ENCODE assay signal across 13 cellular contexts in the genomic region with DNA sequence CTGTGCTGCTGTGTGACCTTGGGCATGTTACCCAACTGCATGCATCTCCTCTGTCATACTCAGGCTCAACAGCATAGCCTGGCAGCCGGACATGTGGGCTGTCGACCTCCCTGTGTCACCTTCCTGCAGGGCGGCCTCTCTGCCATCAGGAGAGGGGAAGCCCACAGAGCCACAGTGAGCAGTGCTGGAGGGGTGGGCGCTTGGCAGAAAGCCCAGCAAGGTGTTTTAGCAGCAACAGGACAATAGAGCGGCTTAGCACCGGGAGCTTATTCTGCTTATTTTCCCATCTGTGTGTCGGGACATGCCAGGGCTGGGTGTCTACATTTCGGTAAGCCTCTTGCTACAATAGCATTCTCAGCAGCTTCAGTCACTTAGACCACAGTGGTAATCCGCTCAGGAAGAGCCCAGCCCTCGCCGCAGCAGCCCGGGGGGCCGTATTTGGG. TPM values are rescaled to one million over a fixed set of nuclear protein-coding genes. Genes with fewer than 3 reads are reported as not detected.
DNase-seq lines count a peak whose midpoint lies in the region; ATAC-seq, FAIRE-seq and TF ChIP-seq lines count a peak whose summit lies in the region.
"Had no signal": no experiment of that assay in that cellular context is flagged by ENCODE, and none has a peak within 500 bp of the region (broad histone marks: within the 10 kb centered on the region; RNA-seq: fewer than 3 reads in every experiment).

No MANE protein-coding gene starts in this region.

- H3K4me3 Mint-ChIP-seq in MCF 10A (ENCODE audit: unreplicated experiment) = no peak overlapping the region
- H3K4me3 Mint-ChIP-seq: T-helper 2 cell treated with Interferon-gamma antibody and Interleukin-4, amounts not matched to agents 5 μg/mL and 100 μg/mL, for 36 hours had no signal

- H3K9me3 ChIP-seq in breast epithelium = no peaks in the 10 kb centered on the region
- H3K9me3 ChIP-seq in BE2C = no peaks in the 10 kb centered on the region
- H3K9me3 ChIP-seq: upper lobe of right lung had no signal

- H3K4me3 ChIP-seq in breast epithelium (no peak overlapping the region), BE2C (ENCODE audit: low read depth, low read length) (no peak overlapping the region)
- H3K4me3 ChIP-seq: upper lobe of right lung had no signal

- TF ChIP-seq POLR2A in breast epithelium (IDR thresholded peaks at IDR 0.05) = no peak

- no peak for ATAC-seq in GM19023 (IDR thresholded peaks at IDR 0.05; ENCODE audit: unreplicated experiment)
- ATAC-seq: left ventricle myocardium superior, upper lobe of right lung had no signal

- no peaks in the 10 kb centered on the region for H3K9me3 Mint-ChIP-seq in MCF 10A (ENCODE audit: unreplicated experiment)
- H3K9me3 Mint-ChIP-seq: T-helper 2 cell treated with Interferon-gamma antibody and Interleukin-4, amounts not matched to agents 5 μg/mL and 100 μg/mL, for 36 hours had no signal

- BruUV-seq in MCF 10A (replicated peaks; lab: Mats Ljungman, UMichigan) = no TSS peak

- H3K27ac ChIP-seq in breast epithelium = no peak overlapping the region
- H3K27ac ChIP-seq: upper lobe of right lung had no signal

- H3K36me3 ChIP-seq in breast epithelium (no peaks in the 10 kb centered on the region), BE2C (no peaks in the 10 kb centered on the region)
- H3K36me3 ChIP-seq: upper lobe of right lung had no signal

- DNase-seq in MCF 10A (ENCODE audit: unreplicated experiment) (peak; percentile 61), breast epithelium (ENCODE audit: low spot score in 2 of 2) (no peak), RPMI8226 (peak; percentile 56), dedifferentiated amniotic fluid mesenchymal stem cell (ENCODE audit: extremely low spot score) (peak; percentile 23), HTR-8/SVneo (ENCODE audit: insufficient read length, low spot score) (no peak), NCI-H526 (lab: John Stamatoyannopoulos, UW) (no peak), BE2C (no peak)
- DNase-seq: cortex of kidney, left ventricle myocardium superior, upper lobe of right lung had no signal

- CTCF ChIA-PET in MCF 10A (lab: Yijun Ruan, JAX) = interaction anchor here (0.5 to 37.5 kb wide), 15 partner anchors 16 to 631 kb away, joined by 3 to 1608 read pairs (median 4); a partner anchor contains a TSS

- H3K4me1 ChIP-seq in breast epithelium (peaks cover 3% of the 10 kb centered on the region in 2 donors), BE2C (peaks cover 4% of the 10 kb centered on the region; the same call in 1 of the 2 replicates)

- H3K36me3 Mint-ChIP-seq in MCF 10A (ENCODE audit: insufficient read depth, unreplicated experiment) = no peaks in the 10 kb centered on the region

- FAIRE-seq in HTR-8/SVneo (lab: Jason Lieb, UNC) = no peak

- H3K4me1 Mint-ChIP-seq in MCF 10A (ENCODE audit: insufficient read depth, unreplicated experiment) = peaks cover 13% of the 10 kb centered on the region

- POLR2A ChIA-PET in MCF 10A (lab: Yijun Ruan, JAX) = interaction anchor here (0.7 to 1.6 kb wide), 3 partner anchors 41 to 105 kb away, joined by 4 to 5 read pairs (median 4); no protein-coding TSS in a partner anchor

- TF ChIP-seq CTCF in MCF 10A (IDR thresholded peaks at IDR 0.05; ENCODE audit: unreplicated experiment) (no peak), breast epithelium (IDR thresholded peaks at IDR 0.05) (no peak), BE2C (IDR thresholded peaks at IDR 0.05; ENCODE audit: low read depth, low read length) (no peak)

- intact Hi-C loops in MCF 10A (cut with micrococcal nuclease) (no loop called here), breast epithelium (cut with DNase I; ENCODE audit: low total_unique reads) (no loop called here)

- H3K27me3 Mint-ChIP-seq in MCF 10A (ENCODE audit: insufficient read depth, unreplicated experiment) = peaks cover 49% of the 10 kb centered on the region

- H3K27ac Mint-ChIP-seq in MCF 10A (ENCODE audit: low read depth, unreplicated experiment) = no peak overlapping the region
- H3K27ac Mint-ChIP-seq: T-helper 2 cell treated with Interferon-gamma antibody and Interleukin-4, amounts not matched to agents 5 μg/mL and 100 μg/mL, for 36 hours had no signal

- H3K27me3 ChIP-seq in breast epithelium (peaks cover 0 to 9% of the 10 kb centered on the region in 2 donors), BE2C (peaks cover 7% of the 10 kb centered on the region; the same call in 1 of the 2 replicates)

RNA-seq across cellular contexts. Expression of a gene that starts 22.8 kb away (rescaled TPM):
- 4.9 and 6.8 TPM in 2 replicates for total RNA-seq in MCF 10A (2022)
- total RNA-seq in breast epithelium = 10 to 100 TPM in 1 of 3 donors, 1 to 10 TPM in 2; 1.4 to 12.3 (median 9.2) TPM
- 3.4 TPM for polyA plus RNA-seq in BE2C (2012; ENCODE audit: insufficient read depth, insufficient read length, low read depth)
- total RNA-seq: pulmonary artery endothelial cell had no signal

RNA-seq across cellular contexts. Expression of a gene that starts 25.8 kb away (rescaled TPM):
- total RNA-seq in MCF 10A (2022) = 0.72 and 1.1 TPM in 2 replicates
- total RNA-seq in breast epithelium = 1 to 10 TPM in 1 of 3 donors, under 1 TPM in 1, not detected in 1; 0.66 to 1.5 TPM
- polyA plus RNA-seq in BE2C (2012; ENCODE audit: insufficient read depth, insufficient read length, low read depth) = not detected
- total RNA-seq: left ventricle myocardium superior, pulmonary artery endothelial cell had no signal

RNA-seq across cellular contexts. Expression of a gene that starts 59.8 kb away (rescaled TPM):
- total RNA-seq in MCF 10A (2022) (1.4 TPM in 2 replicates), breast epithelium (1 to 10 TPM in 1 of 3 donors, not detected in 2; 6.1 TPM)
- polyA plus RNA-seq in BE2C (2012; ENCODE audit: insufficient read depth, insufficient read length, low read depth) = not detected
- total RNA-seq: left ventricle myocardium superior, pulmonary artery endothelial cell had no signal

Comparison
In these comparisons a context has a peak if more than half of its experiments do, and no peak if none do; other contexts are left out.
1. DNase-seq: peak in MCF 10A (single experiment), RPMI8226 (single experiment) and dedifferentiated amniotic fluid mesenchymal stem cell (single experiment); none in breast epithelium (0 of 2), HTR-8/SVneo (single experiment), NCI-H526 (0 of 2) and BE2C (single experiment).